ENCODE assay signal across 8 cellular contexts in the genomic region with DNA sequence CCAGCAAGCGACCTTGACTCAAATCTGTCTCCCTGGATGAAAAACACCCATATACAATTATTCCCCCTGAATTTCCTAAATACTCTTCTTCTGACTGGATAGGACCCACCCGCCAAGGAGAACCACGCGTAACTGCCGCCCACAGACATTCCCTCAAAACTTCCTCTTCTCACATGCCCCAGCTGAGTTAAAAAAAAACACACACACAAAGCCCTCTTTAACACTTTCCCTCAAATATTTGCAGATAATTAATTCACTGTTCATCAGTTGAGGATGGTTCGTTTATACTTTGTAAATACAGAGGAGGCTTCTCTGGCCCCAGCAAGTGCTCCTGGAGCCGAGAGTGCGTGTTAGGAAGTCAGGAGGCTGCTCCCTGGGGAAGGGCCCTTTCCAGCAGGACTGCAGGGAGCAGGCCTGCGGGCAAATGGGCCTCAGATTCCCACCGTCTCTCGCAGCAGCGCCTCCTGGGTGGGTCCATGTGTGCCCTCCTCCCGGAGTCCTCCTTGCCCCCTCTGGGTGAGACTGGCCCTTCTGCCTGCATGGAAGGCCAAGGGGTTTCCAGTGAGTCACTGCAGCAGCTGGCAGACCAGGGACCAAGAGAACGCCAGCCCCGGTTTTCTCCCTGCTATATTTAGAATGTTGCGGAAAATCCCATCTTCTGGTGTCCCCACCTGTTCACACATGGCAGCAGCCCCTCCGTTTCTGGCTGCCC.
DNase-seq lines count a peak whose midpoint lies in the region; ATAC-seq lines count a peak whose summit lies in the region.

No MANE protein-coding gene starts in this region.

- in situ Hi-C loops in ACHN (cut with HindIII; ENCODE audit: low pct_ligation_motif_present, low pct_unique_long_range_greater_than_20kb, low sequenced_read_pairs), result no loop called here

- no peak for ATAC-seq in HG02588 (IDR thresholded peaks at IDR 0.05; ENCODE audit: unreplicated experiment)

- peak; percentile 59 for DNase-seq in DMS79 (lab: John Stamatoyannopoulos, UW)
- peak; percentile 96 for DNase-seq in NCI-H146 treated with DMSO at 0.1 percent for 48 hours (lab: John Stamatoyannopoulos, UW; ENCODE audit: unreplicated experiment)
- peak; percentile 96 for DNase-seq in brain pericyte (ENCODE audit: low read depth, low spot score)
- DNase-seq in midbrain (lab: John Stamatoyannopoulos, UW), result peak; percentile 11
- no peak for DNase-seq in ACHN
- DNase-seq in HPDE6-E6E7 (ENCODE audit: extremely low spot score), result no peak
- no peak for DNase-seq in stimulated activated naive CD4-positive, alpha-beta T cell treated with Interleukin-2 at 50 U/mL for 16 hours (lab: John Stamatoyannopoulos, UW)

Comparison
In these comparisons a context has a peak if more than half of its experiments do, and no peak if none do; other contexts are left out.
1. DNase-seq: peak in DMS79 (single experiment), NCI-H146 treated with DMSO at 0.1 percent for 48 hours (single experiment), brain pericyte (single experiment) and midbrain (single experiment); none in ACHN (single experiment), HPDE6-E6E7 (single experiment) and stimulated activated naive CD4-positive, alpha-beta T cell treated with Interleukin-2 at 50 U/mL for 16 hours (single experiment).